ENCODE assay signal across 14 cellular contexts in the genomic region with DNA sequence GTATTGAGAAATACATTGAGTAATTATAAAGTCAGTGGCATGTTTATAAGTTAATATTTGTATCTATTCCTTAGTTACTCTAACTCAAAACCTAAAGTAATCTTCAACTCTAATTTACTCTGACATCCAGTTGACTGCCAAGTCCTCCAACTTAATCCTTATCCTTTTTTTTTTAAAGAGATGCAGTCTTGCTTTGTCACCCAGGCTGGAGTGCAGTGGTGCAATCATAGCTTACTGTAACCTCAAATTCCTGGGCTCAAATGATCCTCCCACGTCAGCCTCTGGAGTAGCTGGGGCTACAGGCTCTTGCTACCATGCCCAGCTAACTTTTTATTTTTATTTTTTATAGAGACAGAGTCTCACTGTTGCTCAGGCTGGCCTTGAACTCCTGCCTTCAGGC. TPM values are rescaled to one million over a fixed set of nuclear protein-coding genes. Genes with fewer than 3 reads are reported as not detected.
DNase-seq lines count a peak whose midpoint lies in the region; ATAC-seq and TF ChIP-seq lines count a peak whose summit lies in the region.
"Had no signal": no experiment of that assay in that cellular context is flagged by ENCODE, and none has a peak within 500 bp of the region (broad histone marks: within the 10 kb centered on the region; RNA-seq: fewer than 3 reads in every experiment).

No MANE protein-coding gene starts in this region.

- no peak overlapping the region for H3K4me3 ChIP-seq in brain microvascular endothelial cell (ENCODE audit: low read depth, low read length)

- no peaks in the 10 kb centered on the region for H3K27me3 Mint-ChIP-seq in nephron (ENCODE audit: low read depth)
- H3K27me3 Mint-ChIP-seq: T-helper 17 cell had no signal

- DNase-seq in AG08395 (ENCODE audit: low spot score), result peak; percentile 24
- peak; percentile 85 for DNase-seq in M059J (ENCODE audit: low read depth)
- peak; percentile 80 for DNase-seq in brain microvascular endothelial cell
- DNase-seq in GM13977 (ENCODE audit: low spot score), result no peak
- DNase-seq: activated CD8-positive, alpha-beta memory T cell treated with anti-CD3 and anti-CD28 coated beads for 24 hours; aorta; NCI-H1105; NK-92 treated with Interleukin-12 subunit alpha and Interleukin-12 subunit beta, amount 100 ng/mL, for 24 hours; T-helper 17 cell had no signal

- H3K27ac Mint-ChIP-seq in nephron, result peak overlapping the region in 2 of 3 experiments; percentile 55 to 91

- ATAC-seq in HG02885 (IDR thresholded peaks at IDR 0.05; ENCODE audit: poor library complexity, unreplicated experiment) (no peak), GM18858 (IDR thresholded peaks at IDR 0.05; ENCODE audit: unreplicated experiment) (no peak), GM19463 (IDR thresholded peaks at IDR 0.05; ENCODE audit: unreplicated experiment) (no peak)
- ATAC-seq: T-helper 17 cell had no signal

- peak overlapping the region; percentile 63 for H3K27ac ChIP-seq in brain microvascular endothelial cell
- H3K27ac ChIP-seq: C4-2B had no signal

- TF ChIP-seq CTCF in brain microvascular endothelial cell (IDR thresholded peaks at IDR 0.05; ENCODE audit: low read depth, low read length, missing control alignments) (no peak), nephron (IDR thresholded peaks at IDR 0.05; ENCODE audit: unreplicated experiment in 3 of 3) (no peak), GM13977 (IDR thresholded peaks at IDR 0.05; ENCODE audit: extremely low read depth, insufficient read depth, missing control alignments) (no peak)

- no peaks in the 10 kb centered on the region for H3K9me3 Mint-ChIP-seq in nephron

- H3K36me3 ChIP-seq in brain microvascular endothelial cell (replicated peaks), result peaks cover 4% of the 10 kb centered on the region

- H3K4me3 Mint-ChIP-seq in nephron, result no peak overlapping the region
- H3K4me3 Mint-ChIP-seq: T-helper 17 cell had no signal

- peaks cover 4% of the 10 kb centered on the region for H3K36me3 Mint-ChIP-seq in nephron (ENCODE audit: low read depth)

- no peaks in the 10 kb centered on the region for H3K27me3 ChIP-seq in brain microvascular endothelial cell (replicated peaks)

- peaks cover 54% of the 10 kb centered on the region for H3K4me1 Mint-ChIP-seq in nephron

- in situ Hi-C loops in brain microvascular endothelial cell (cut with HindIII; ENCODE audit: low pct_ligation_motif_present, low sequenced_read_pairs) (no loop called here), GM13977 (cut with MboI; ENCODE audit: low pct_unique_long_range_greater_than_20kb, low sequenced_read_pairs, unreplicated experiment) (no loop called here)

RNA-seq across cellular contexts. Expression of a gene that starts 24.4 kb away (rescaled TPM):
- total RNA-seq in M059J (2014; rRNA removed; shearing (Covaris generic)), result 62.0 and 84.9 TPM in 2 replicates
